ENCODE assay signal across 10 cellular contexts in genomic region chr14:93045211-93045674, GRCh38.
DNase-seq lines count a peak whose midpoint lies in the region; ATAC-seq and TF ChIP-seq lines count a peak whose summit lies in the region.
"Had no signal": no experiment of that assay in that cellular context is flagged by ENCODE, and none has a peak within 500 bp of the region (broad histone marks: within the 10 kb centered on the region; RNA-seq: fewer than 3 reads in every experiment).

No MANE protein-coding gene starts in this region.

- peak overlapping the region; percentile 87 for H3K27ac Mint-ChIP-seq in WTC11

- peaks cover 12% of the 10 kb centered on the region; the same call in 1 of the 2 replicates for H3K36me3 Mint-ChIP-seq in WTC11

- no peak for TF ChIP-seq POLR2A in vagina (IDR thresholded peaks at IDR 0.05)

- intact Hi-C loops in Right ventricle myocardium superior (cut with DNase I) (no loop called here), vagina (cut with DNase I) (loop anchor here (10.0 kb wide), 1 partner anchor 70 kb away; the partner anchor contains the start of gene ITPK1)

- peaks cover 59% of the 10 kb centered on the region for H3K4me1 ChIP-seq in cardiac muscle cell (ENCODE audit: low read depth)
- peaks cover 84% of the 10 kb centered on the region for H3K4me1 ChIP-seq in vagina

- TF ChIP-seq CTCF in cardiac muscle cell (IDR thresholded peaks at IDR 0.05; ENCODE audit: low read depth, low read length) (no peak), WTC11 (IDR thresholded peaks at IDR 0.05) (no peak), vagina (IDR thresholded peaks at IDR 0.05) (no peak), coronary artery (IDR thresholded peaks at IDR 0.05) (no peak)

- ATAC-seq in Right ventricle myocardium superior (ENCODE audit: poor library complexity) = no peak
- peak; percentile 67 for ATAC-seq in WTC11

- H3K9me3 Mint-ChIP-seq in WTC11 = no peaks in the 10 kb centered on the region

- CTCF ChIA-PET in WTC11 (lab: Charles Lee) = interaction anchor here (0.6 to 1.8 kb wide), 5 partner anchors 11 to 154 kb away, joined by 3 to 6 read pairs (median 5); no protein-coding TSS in a partner anchor

- H3K36me3 ChIP-seq in cardiac muscle cell = no peaks in the 10 kb centered on the region
- no peaks in the 10 kb centered on the region for H3K36me3 ChIP-seq in vagina

- H3K27ac ChIP-seq in cardiac muscle cell = peak overlapping the region; percentile 54
- H3K27ac ChIP-seq in vagina = peak overlapping the region; percentile 61
- peak overlapping the region in 1 of 2 donors; percentile 88 for H3K27ac ChIP-seq in coronary artery

- H3K4me3 ChIP-seq in cardiac muscle cell (no peak overlapping the region), vagina (no peak overlapping the region), coronary artery (no peak overlapping the region)

- peak overlapping the region; percentile 5; the same call in 1 of the 2 replicates for H3K4me3 Mint-ChIP-seq in WTC11

- POLR2A ChIA-PET in WTC11 (lab: Charles Lee) = no interaction called here

- H3K9me3 ChIP-seq in cardiac muscle cell (ENCODE audit: low read depth) (no peaks in the 10 kb centered on the region), vagina (no peaks in the 10 kb centered on the region)

- no peaks in the 10 kb centered on the region for H3K27me3 Mint-ChIP-seq in WTC11 (ENCODE audit: low read depth)

- peaks cover 93% of the 10 kb centered on the region for H3K4me1 Mint-ChIP-seq in WTC11

- DNase-seq in cardiac muscle cell (ENCODE audit: low read depth in 1 of 2, low spot score in 1 of 2) (peak in 1 of 2 donors; percentile 84), Right ventricle myocardium superior (no peak), WTC11 (ENCODE audit: low spot score) (peak; percentile 41), left kidney (ENCODE audit: low read depth, low spot score) (peak; percentile 66), vagina (ENCODE audit: extremely low spot score in 2 of 2) (no peak), coronary artery (ENCODE audit: low spot score) (no peak), SKM-1 (lab: John Stamatoyannopoulos, UW; ENCODE audit: unreplicated experiment) (no peak), HCEC 1CT (no peak)
- DNase-seq: activated effector memory CD4-positive, alpha-beta T cell treated with Interleukin-2 at 50 U/mL for 16 hours; AML-193 had no signal

- H3K27me3 ChIP-seq in cardiac muscle cell (no peaks in the 10 kb centered on the region), vagina (no peaks in the 10 kb centered on the region)

TF ChIP-seq in WTC11, 78 proteins besides CTCF, POLR2A, EP300 and RAD21:
- TF ChIP-seq, protein P1, sequence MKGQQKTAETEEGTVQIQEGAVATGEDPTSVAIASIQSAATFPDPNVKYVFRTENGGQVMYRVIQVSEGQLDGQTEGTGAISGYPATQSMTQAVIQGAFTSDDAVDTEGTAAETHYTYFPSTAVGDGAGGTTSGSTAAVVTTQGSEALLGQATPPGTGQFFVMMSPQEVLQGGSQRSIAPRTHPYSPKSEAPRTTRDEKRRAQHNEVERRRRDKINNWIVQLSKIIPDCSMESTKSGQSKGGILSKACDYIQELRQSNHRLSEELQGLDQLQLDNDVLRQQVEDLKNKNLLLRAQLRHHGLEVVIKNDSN (CRISPR knock-in tag; IDR thresholded peaks at IDR 0.05) = peak; percentile 62; the same call in 1 of the 2 replicates
- TF ChIP-seq, protein P2, sequence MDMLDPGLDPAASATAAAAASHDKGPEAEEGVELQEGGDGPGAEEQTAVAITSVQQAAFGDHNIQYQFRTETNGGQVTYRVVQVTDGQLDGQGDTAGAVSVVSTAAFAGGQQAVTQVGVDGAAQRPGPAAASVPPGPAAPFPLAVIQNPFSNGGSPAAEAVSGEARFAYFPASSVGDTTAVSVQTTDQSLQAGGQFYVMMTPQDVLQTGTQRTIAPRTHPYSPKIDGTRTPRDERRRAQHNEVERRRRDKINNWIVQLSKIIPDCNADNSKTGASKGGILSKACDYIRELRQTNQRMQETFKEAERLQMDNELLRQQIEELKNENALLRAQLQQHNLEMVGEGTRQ (CRISPR knock-in tag; IDR thresholded peaks at IDR 0.05) = peak; percentile 64
- TF ChIP-seq, protein P3, sequence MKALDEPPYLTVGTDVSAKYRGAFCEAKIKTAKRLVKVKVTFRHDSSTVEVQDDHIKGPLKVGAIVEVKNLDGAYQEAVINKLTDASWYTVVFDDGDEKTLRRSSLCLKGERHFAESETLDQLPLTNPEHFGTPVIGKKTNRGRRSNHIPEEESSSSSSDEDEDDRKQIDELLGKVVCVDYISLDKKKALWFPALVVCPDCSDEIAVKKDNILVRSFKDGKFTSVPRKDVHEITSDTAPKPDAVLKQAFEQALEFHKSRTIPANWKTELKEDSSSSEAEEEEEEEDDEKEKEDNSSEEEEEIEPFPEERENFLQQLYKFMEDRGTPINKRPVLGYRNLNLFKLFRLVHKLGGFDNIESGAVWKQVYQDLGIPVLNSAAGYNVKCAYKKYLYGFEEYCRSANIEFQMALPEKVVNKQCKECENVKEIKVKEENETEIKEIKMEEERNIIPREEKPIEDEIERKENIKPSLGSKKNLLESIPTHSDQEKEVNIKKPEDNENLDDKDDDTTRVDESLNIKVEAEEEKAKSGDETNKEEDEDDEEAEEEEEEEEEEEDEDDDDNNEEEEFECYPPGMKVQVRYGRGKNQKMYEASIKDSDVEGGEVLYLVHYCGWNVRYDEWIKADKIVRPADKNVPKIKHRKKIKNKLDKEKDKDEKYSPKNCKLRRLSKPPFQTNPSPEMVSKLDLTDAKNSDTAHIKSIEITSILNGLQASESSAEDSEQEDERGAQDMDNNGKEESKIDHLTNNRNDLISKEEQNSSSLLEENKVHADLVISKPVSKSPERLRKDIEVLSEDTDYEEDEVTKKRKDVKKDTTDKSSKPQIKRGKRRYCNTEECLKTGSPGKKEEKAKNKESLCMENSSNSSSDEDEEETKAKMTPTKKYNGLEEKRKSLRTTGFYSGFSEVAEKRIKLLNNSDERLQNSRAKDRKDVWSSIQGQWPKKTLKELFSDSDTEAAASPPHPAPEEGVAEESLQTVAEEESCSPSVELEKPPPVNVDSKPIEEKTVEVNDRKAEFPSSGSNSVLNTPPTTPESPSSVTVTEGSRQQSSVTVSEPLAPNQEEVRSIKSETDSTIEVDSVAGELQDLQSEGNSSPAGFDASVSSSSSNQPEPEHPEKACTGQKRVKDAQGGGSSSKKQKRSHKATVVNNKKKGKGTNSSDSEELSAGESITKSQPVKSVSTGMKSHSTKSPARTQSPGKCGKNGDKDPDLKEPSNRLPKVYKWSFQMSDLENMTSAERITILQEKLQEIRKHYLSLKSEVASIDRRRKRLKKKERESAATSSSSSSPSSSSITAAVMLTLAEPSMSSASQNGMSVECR (CRISPR knock-in tag; IDR thresholded peaks at IDR 0.05; ENCODE audit: borderline replicate concordance) = 0 out of 2 replicates have a peak, but pooled peaks have one; percentile 19
- TF ChIP-seq KAT7 (CRISPR knock-in tag; IDR thresholded peaks at IDR 0.05; ENCODE audit: borderline replicate concordance) (0 out of 2 replicates have a peak, but pooled peaks have one; percentile 28), RORB (CRISPR knock-in tag; IDR thresholded peaks at IDR 0.05) (no peak), HMGA2 (CRISPR knock-in tag; IDR thresholded peaks at IDR 0.05) (no peak), ZNF121 (CRISPR knock-in tag; IDR thresholded peaks at IDR 0.05) (peak; percentile 80; the same call in 1 of the 2 replicates), GRHL2 (CRISPR knock-in tag; IDR thresholded peaks at IDR 0.05; ENCODE audit: insufficient replicate concordance, severe bottlenecking) (no peak), MAX (CRISPR knock-in tag; IDR thresholded peaks at IDR 0.05) (peak; percentile 24; the same call in 1 of the 2 replicates), NR3C1 (CRISPR knock-in tag; conservative IDR thresholded peaks at IDR 0.05; ENCODE audit: low read depth) (no peak)
- TF ChIP-seq, protein P4, sequence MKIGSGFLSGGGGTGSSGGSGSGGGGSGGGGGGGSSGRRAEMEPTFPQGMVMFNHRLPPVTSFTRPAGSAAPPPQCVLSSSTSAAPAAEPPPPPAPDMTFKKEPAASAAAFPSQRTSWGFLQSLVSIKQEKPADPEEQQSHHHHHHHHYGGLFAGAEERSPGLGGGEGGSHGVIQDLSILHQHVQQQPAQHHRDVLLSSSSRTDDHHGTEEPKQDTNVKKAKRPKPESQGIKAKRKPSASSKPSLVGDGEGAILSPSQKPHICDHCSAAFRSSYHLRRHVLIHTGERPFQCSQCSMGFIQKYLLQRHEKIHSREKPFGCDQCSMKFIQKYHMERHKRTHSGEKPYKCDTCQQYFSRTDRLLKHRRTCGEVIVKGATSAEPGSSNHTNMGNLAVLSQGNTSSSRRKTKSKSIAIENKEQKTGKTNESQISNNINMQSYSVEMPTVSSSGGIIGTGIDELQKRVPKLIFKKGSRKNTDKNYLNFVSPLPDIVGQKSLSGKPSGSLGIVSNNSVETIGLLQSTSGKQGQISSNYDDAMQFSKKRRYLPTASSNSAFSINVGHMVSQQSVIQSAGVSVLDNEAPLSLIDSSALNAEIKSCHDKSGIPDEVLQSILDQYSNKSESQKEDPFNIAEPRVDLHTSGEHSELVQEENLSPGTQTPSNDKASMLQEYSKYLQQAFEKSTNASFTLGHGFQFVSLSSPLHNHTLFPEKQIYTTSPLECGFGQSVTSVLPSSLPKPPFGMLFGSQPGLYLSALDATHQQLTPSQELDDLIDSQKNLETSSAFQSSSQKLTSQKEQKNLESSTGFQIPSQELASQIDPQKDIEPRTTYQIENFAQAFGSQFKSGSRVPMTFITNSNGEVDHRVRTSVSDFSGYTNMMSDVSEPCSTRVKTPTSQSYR (CRISPR knock-in tag; IDR thresholded peaks at IDR 0.05) = no peak

Comparison
In these comparisons a context has a peak if more than half of its experiments do, and no peak if none do; other contexts are left out.
1. DNase-seq: peak in WTC11 (single experiment) and left kidney (single experiment); none in Right ventricle myocardium superior (single experiment), vagina (0 of 2), coronary artery (single experiment), SKM-1 (single experiment) and HCEC 1CT (single experiment).